In genomic region chr5:112973904-112974303, GRCh38 we compare ENCODE assay signal across 23 cellular contexts.
"Had no signal": no experiment of that assay in that cellular context is flagged by ENCODE, and none has a peak within 500 bp of the region (broad histone marks: within the 10 kb centered on the region; RNA-seq: fewer than 3 reads in every experiment).

No MANE protein-coding gene starts in this region.

- H3K4me3 ChIP-seq: esophagus muscularis mucosa, gastrocnemius medialis, lung, spleen, testis, tibial nerve, upper lobe of right lung had no signal

- DNase-seq: effector memory CD4-positive, alpha-beta T cell; gastrocnemius medialis; glutamatergic neuron; immature natural killer cell; kidney; left colon; left ventricle myocardium superior; mesenchymal stem cell; naive B cell; nephron progenitor cell; posterior cingulate gyrus; spleen; stimulated activated CD4-positive, alpha-beta T cell treated with anti-CD3 and anti-CD28 coated beads, Interleukin-15, amount 100 ng/mL, for 24 hours; stimulated activated CD4-positive, alpha-beta T cell treated with anti-CD3 and anti-CD28 coated beads, Interleukin-1b, Interleukin-23, amount 100 ng/mL, for 48 hours; stimulated activated CD4-positive, alpha-beta T cell treated with anti-CD3 and anti-CD28 coated beads, Interleukin-4, amount 100 ng/mL, for 24 hours; stimulated activated naive B cell treated with anti-CD40 and anti-IgM and Interleukin-4, amounts not matched to agents 10 μg/mL and 1 μg/mL and 100 μg/mL, for 72 hours; stimulated activated naive CD8-positive, alpha-beta T cell treated with anti-CD3 and anti-CD28 coated beads, Interleukin-15, amount 100 ng/mL, for 72 hours; testis; upper lobe of right lung had no signal

- H3K27ac ChIP-seq: esophagus muscularis mucosa, gastrocnemius medialis, neutrophil, spleen, testis, tibial nerve, upper lobe of right lung had no signal
